ENCODE assay signal across 7 cellular contexts in the genomic region with DNA sequence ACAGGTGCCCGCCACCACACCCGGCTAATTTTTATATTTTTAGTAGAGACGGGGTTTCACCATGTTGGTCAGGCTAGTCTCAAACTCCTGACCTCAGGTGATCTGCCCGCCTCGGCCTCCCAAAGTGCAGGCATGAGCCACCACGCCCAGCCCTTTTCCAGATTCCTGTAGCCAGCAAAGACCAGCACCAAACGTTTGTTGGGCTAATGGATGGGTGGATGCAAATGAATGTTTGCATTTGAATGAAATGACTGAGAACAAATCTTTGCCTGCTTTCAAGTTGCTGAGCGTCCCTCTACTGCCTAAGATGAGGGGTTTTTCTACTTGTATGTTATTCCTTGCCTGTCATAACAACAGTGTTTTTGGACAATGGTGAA. TPM values are rescaled to one million over a fixed set of nuclear protein-coding genes. Genes with fewer than 3 reads are reported as not detected.
A peak's percentile ranks its signal among the peaks of the same experiment; 100 is the strongest.
DNase-seq lines count a peak whose midpoint lies in the region; ATAC-seq and TF ChIP-seq lines count a peak whose summit lies in the region.
"Not testable (repeated sequence)": the region's sequence is repeated elsewhere in the genome, so short reads cannot be mapped to it uniquely, and the experiment has no call there.

No MANE protein-coding gene starts in this region.

- 89 to 93% (median 91%) methylated on average over 8 of the region's 8 CpGs for WGBS in spleen, 5 donors

- peaks cover 30% of the 10 kb centered on the region for H3K36me3 Mint-ChIP-seq in activated CD4-positive, alpha-beta T cell treated with anti-CD3 and anti-CD28 coated beads for 36 hours (ENCODE audit: low read depth)
- H3K36me3 Mint-ChIP-seq in activated T-cell treated with anti-CD3 and anti-CD28 coated beads, Interleukin-2, amount 50 U/mL, for 72 hours (ENCODE audit: insufficient read depth in 2 of 2): peaks cover 5 to 12% of the 10 kb centered on the region in 2 donors
- peaks cover 14% of the 10 kb centered on the region for H3K36me3 Mint-ChIP-seq in activated naive CD8-positive, alpha-beta T cell treated with anti-CD3 and anti-CD28 coated beads for 36 hours

- H3K27me3 Mint-ChIP-seq in activated CD4-positive, alpha-beta T cell treated with anti-CD3 and anti-CD28 coated beads for 36 hours; activated T-cell treated with anti-CD3 and anti-CD28 coated beads, Interleukin-2, amount 50 U/mL, for 72 hours (ENCODE audit: low read depth); activated naive CD8-positive, alpha-beta T cell treated with anti-CD3 and anti-CD28 coated beads for 36 hours: not testable (repeated sequence)

- intact Hi-C loops in activated CD4-positive, alpha-beta T cell treated with anti-CD3 and anti-CD28 coated beads for 36 hours (cut with DNase I, micrococcal nuclease): loop anchor here in 1 of 2 experiments (10.0 kb wide), 1 partner anchor 698 kb away; no protein-coding TSS in a partner anchor
- intact Hi-C loops in spleen (cut with DNase I; ENCODE audit: low total_unique reads): loop anchor here (10.0 kb wide), 1 partner anchor 118 kb away; a partner anchor contains a TSS

- POLR2A ChIA-PET in activated CD4-positive, alpha-beta T cell treated with anti-CD3 and anti-CD28 coated beads for 36 hours (lab: Charles Lee): not testable (repeated sequence)

- not testable (repeated sequence) for H3K4me3 Mint-ChIP-seq in activated CD4-positive, alpha-beta T cell treated with anti-CD3 and anti-CD28 coated beads for 36 hours
- H3K4me3 Mint-ChIP-seq in activated T-cell treated with anti-CD3 and anti-CD28 coated beads, Interleukin-2, amount 50 U/mL, for 72 hours: peak overlapping the region; percentile 54 to 89
- H3K4me3 Mint-ChIP-seq in activated naive CD8-positive, alpha-beta T cell treated with anti-CD3 and anti-CD28 coated beads for 36 hours: peak overlapping the region; percentile 7

- CTCF ChIA-PET in activated CD4-positive, alpha-beta T cell treated with anti-CD3 and anti-CD28 coated beads for 36 hours (lab: Charles Lee): interaction anchor here (0.6 to 0.8 kb wide), 3 partner anchors 22 to 140 kb away, joined by 3 to 4 read pairs (median 3); no protein-coding TSS in a partner anchor

- peaks cover 0 to 60% (median 40%) of the 10 kb centered on the region in 6 donors for H3K36me3 ChIP-seq in spleen

- not testable (repeated sequence) for H3K9me3 ChIP-seq in spleen

- H3K27me3 ChIP-seq in spleen (replicated peaks in 1 of 7): not testable (repeated sequence)

- H3K9me3 Mint-ChIP-seq in activated CD4-positive, alpha-beta T cell treated with anti-CD3 and anti-CD28 coated beads for 36 hours (ENCODE audit: low read depth); activated T-cell treated with anti-CD3 and anti-CD28 coated beads, Interleukin-2, amount 50 U/mL, for 72 hours; activated naive CD8-positive, alpha-beta T cell treated with anti-CD3 and anti-CD28 coated beads for 36 hours: not testable (repeated sequence)

- not testable (repeated sequence) for TF ChIP-seq CTCF in spleen (IDR thresholded peaks at IDR 0.05 in 8 of 11, conservative IDR thresholded peaks at IDR 0.05 in 3 of 11)

- H3K4me3 ChIP-seq in spleen: not testable (repeated sequence)

- DNase-seq in ELF-1 (ENCODE audit: low read depth, low spot score): peak; percentile 74
- peak; percentile 16 for DNase-seq in NCI-H526 treated with DMSO at 0.1 percent for 48 hours (lab: John Stamatoyannopoulos, UW)
- DNase-seq in activated CD4-positive, alpha-beta T cell treated with anti-CD3 and anti-CD28 coated beads for 36 hours; activated T-cell treated with anti-CD3 and anti-CD28 coated beads, Interleukin-2, amount 50 U/mL, for 72 hours; activated naive CD8-positive, alpha-beta T cell treated with anti-CD3 and anti-CD28 coated beads for 36 hours: not testable (repeated sequence)
- peak; percentile 54 for DNase-seq in iPS DF 19.7 (ENCODE audit: low read depth, low spot score)
- peak; percentile 41 for DNase-seq in spleen

- ATAC-seq in activated CD4-positive, alpha-beta T cell treated with anti-CD3 and anti-CD28 coated beads for 36 hours; activated T-cell treated with anti-CD3 and anti-CD28 coated beads, Interleukin-2, amount 50 U/mL, for 72 hours (replicated peaks in 1 of 2): not testable (repeated sequence)

- peaks cover 40% of the 10 kb centered on the region for H3K4me1 Mint-ChIP-seq in activated CD4-positive, alpha-beta T cell treated with anti-CD3 and anti-CD28 coated beads for 36 hours
- peaks cover 50% of the 10 kb centered on the region for H3K4me1 Mint-ChIP-seq in activated T-cell treated with anti-CD3 and anti-CD28 coated beads, Interleukin-2, amount 50 U/mL, for 72 hours (ENCODE audit: low read depth)
- peaks cover 35% of the 10 kb centered on the region for H3K4me1 Mint-ChIP-seq in activated naive CD8-positive, alpha-beta T cell treated with anti-CD3 and anti-CD28 coated beads for 36 hours

- not testable (repeated sequence) for TF ChIP-seq POLR2A in spleen (IDR thresholded peaks at IDR 0.05)

- peak overlapping the region; percentile 90 for H3K27ac Mint-ChIP-seq in activated CD4-positive, alpha-beta T cell treated with anti-CD3 and anti-CD28 coated beads for 36 hours
- H3K27ac Mint-ChIP-seq in activated T-cell treated with anti-CD3 and anti-CD28 coated beads, Interleukin-2, amount 50 U/mL, for 72 hours: peak overlapping the region; percentile 93
- H3K27ac Mint-ChIP-seq in activated naive CD8-positive, alpha-beta T cell treated with anti-CD3 and anti-CD28 coated beads for 36 hours: peak overlapping the region; percentile 83

- H3K4me1 ChIP-seq in spleen: peaks cover 12 to 53% (median 33%) of the 10 kb centered on the region in 6 donors

- peak overlapping the region in 4 of 8 donors; percentile 51 to 77 (median 73) for H3K27ac ChIP-seq in spleen

RNA-seq across cellular contexts. Expression of a gene that starts 20.0 kb away (rescaled TPM):
- total RNA-seq in activated CD4-positive, alpha-beta T cell treated with anti-CD3 and anti-CD28 coated beads for 36 hours: 10 to 100 TPM; 45.9 to 47.7 TPM
- 10 to 100 TPM; 56.1 to 56.6 TPM for total RNA-seq in activated T-cell treated with anti-CD3 and anti-CD28 coated beads, Interleukin-2, amount 50 U/mL, for 72 hours
- total RNA-seq in activated naive CD8-positive, alpha-beta T cell treated with anti-CD3 and anti-CD28 coated beads for 36 hours: 10 to 100 TPM; 46.1 to 47.4 TPM
- 10 to 100 TPM; 44.2 to 87.3 (median 54.7) TPM for total RNA-seq in spleen
- polyA plus RNA-seq in spleen: 10 to 100 TPM; 30.6 to 53.1 (median 42.7) TPM

RNA-seq across cellular contexts. Expression of a gene that starts 42.5 kb away (rescaled TPM):
- total RNA-seq in activated CD4-positive, alpha-beta T cell treated with anti-CD3 and anti-CD28 coated beads for 36 hours: 10 to 100 TPM; 54.6 to 59.6 TPM
- 10 to 100 TPM; 41.6 to 41.7 TPM for total RNA-seq in activated T-cell treated with anti-CD3 and anti-CD28 coated beads, Interleukin-2, amount 50 U/mL, for 72 hours
- 10 to 100 TPM; 45.2 to 47.4 TPM for total RNA-seq in activated naive CD8-positive, alpha-beta T cell treated with anti-CD3 and anti-CD28 coated beads for 36 hours
- 10 to 100 TPM; 51.5 to 92.9 (median 68.4) TPM for total RNA-seq in spleen
- polyA plus RNA-seq in spleen: 10 to 100 TPM; 11.9 to 23.3 (median 13.9) TPM
